22 cellular contexts compared by ENCODE assay signal in the genomic region with DNA sequence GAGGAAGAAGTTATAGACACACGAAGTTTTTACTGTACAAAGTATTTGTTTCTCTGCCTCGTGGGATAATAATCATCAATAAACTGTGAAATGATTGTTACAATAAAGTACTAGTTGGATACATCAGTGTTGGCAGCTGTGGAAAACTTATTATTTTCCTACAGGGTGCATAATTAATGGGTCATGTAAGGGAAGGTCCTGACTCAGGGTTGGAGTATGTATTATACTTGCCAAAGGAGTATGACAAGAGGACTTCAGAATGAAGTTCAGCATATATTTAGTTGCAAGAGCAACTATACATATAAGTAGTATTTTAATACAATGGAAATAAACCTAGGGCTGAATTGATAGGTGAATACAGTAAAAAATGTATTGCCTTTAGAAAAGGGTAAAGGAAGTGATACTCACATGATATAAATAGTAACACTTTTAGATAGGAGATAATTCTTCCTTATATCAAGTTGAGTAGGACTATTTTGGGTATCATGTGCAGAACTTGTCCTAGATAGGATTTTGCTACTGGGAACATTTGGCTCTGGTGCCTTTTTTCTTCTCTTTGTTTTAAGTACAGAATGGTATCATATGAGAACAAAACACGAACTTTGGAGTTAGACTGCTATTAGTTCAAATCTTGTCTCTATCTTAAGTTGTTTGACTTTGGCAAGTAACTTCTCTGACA.
DNase-seq lines count a peak whose midpoint lies in the region; ATAC-seq, FAIRE-seq and TF ChIP-seq lines count a peak whose summit lies in the region.
"Had no signal": no experiment of that assay in that cellular context is flagged by ENCODE, and none has a peak within 500 bp of the region (broad histone marks: within the 10 kb centered on the region; RNA-seq: fewer than 3 reads in every experiment).

No MANE protein-coding gene starts in this region.

- DNase-seq in GM04504 (ENCODE audit: low read depth): peak; percentile 38
- DNase-seq in astrocyte (ENCODE audit: low read depth): peak; percentile 76
- peak; percentile 48 for DNase-seq in fibroblast of pulmonary artery (ENCODE audit: low read depth)
- DNase-seq in renal cortical epithelial cell (ENCODE audit: low read depth): peak; percentile 52
- DNase-seq in activated effector memory CD4-positive, alpha-beta T cell treated with Interleukin-2 at 50 U/mL for 16 hours: no peak
- DNase-seq in NCI-H146 (lab: John Stamatoyannopoulos, UW): no peak
- DNase-seq: activated CD4-positive, alpha-beta T cell treated with anti-CD3 and anti-CD28 coated beads, Interleukin-2, amount 50 U/mL, for 48 hours; activated gamma-delta T cell; amygdala; Caco-2; KG1; lower lobe of right lung; MV-4-11; NCI-H187 treated with DMSO at 0.1 percent for 48 hours; NCI-H345; OCI-M1; stimulated activated CD4-positive, alpha-beta T cell treated with anti-CD3 and anti-CD28 coated beads, Interleukin-4, amount 100 ng/mL, for 4 hours; stimulated activated naive CD8-positive, alpha-beta T cell treated with anti-CD3 and anti-CD28 coated beads, Interleukin-15, amount 100 ng/mL, for 72 hours; transverse colon had no signal

- peak overlapping the region; percentile 17 for H3K4me2 ChIP-seq in astrocyte (ENCODE audit: low read length)

- no peak overlapping the region for H3K27ac ChIP-seq in astrocyte (ENCODE audit: low read depth, low read length)
- H3K27ac ChIP-seq: lower lobe of right lung, transverse colon had no signal

- H2AFZ ChIP-seq in astrocyte (ENCODE audit: low read depth, low read length): no peak overlapping the region

- no peaks in the 10 kb centered on the region for H3K9me3 Mint-ChIP-seq in astrocyte (ENCODE audit: unreplicated experiment)
- H3K9me3 Mint-ChIP-seq: stimulated activated naive CD8-positive, alpha-beta T cell treated with anti-CD3 and anti-CD28 coated beads, Interleukin-15, amount 100 ng/mL, for 72 hours had no signal

- no peaks in the 10 kb centered on the region for H3K27me3 ChIP-seq in astrocyte (ENCODE audit: insufficient read depth, low read length)
- H3K27me3 ChIP-seq: transverse colon had no signal

- no peaks in the 10 kb centered on the region for H3K36me3 Mint-ChIP-seq in astrocyte (ENCODE audit: low read depth, unreplicated experiment)

- no peaks in the 10 kb centered on the region for H3K36me3 ChIP-seq in astrocyte (ENCODE audit: insufficient read depth, low read length)
- H3K36me3 ChIP-seq: lower lobe of right lung, transverse colon had no signal

- H4K20me1 ChIP-seq in astrocyte (ENCODE audit: insufficient read depth, low read length): no peaks in the 10 kb centered on the region

- ATAC-seq in HG02623 (IDR thresholded peaks at IDR 0.05; ENCODE audit: unreplicated experiment): no peak
- ATAC-seq: esophagus mucosa; lower lobe of right lung; stimulated activated naive CD8-positive, alpha-beta T cell treated with anti-CD3 and anti-CD28 coated beads, Interleukin-15, amount 100 ng/mL, for 72 hours had no signal

- H3K4me1 ChIP-seq in astrocyte (ENCODE audit: insufficient read depth, low read length): peaks cover 4% of the 10 kb centered on the region
- H3K4me1 ChIP-seq: Caco-2, lower lobe of right lung had no signal

- H3K4me3 ChIP-seq in astrocyte (ENCODE audit: insufficient read depth, low read depth, low read length) (no peak overlapping the region), fibroblast of pulmonary artery (replicated peaks; ENCODE audit: low read depth, low read length) (no peak overlapping the region)
- H3K4me3 ChIP-seq: lower lobe of right lung, transverse colon had no signal

- H3K4me3 Mint-ChIP-seq in astrocyte (ENCODE audit: unreplicated experiment): no peak overlapping the region
- H3K4me3 Mint-ChIP-seq: B cell; stimulated activated naive CD8-positive, alpha-beta T cell treated with anti-CD3 and anti-CD28 coated beads, Interleukin-15, amount 100 ng/mL, for 72 hours had no signal

- no peaks in the 10 kb centered on the region for H3K79me2 ChIP-seq in astrocyte (ENCODE audit: insufficient read depth, low read length)

- TF ChIP-seq CTCF in astrocyte (IDR thresholded peaks at IDR 0.05; ENCODE audit: insufficient read depth, low read depth, low read length): no peak
- no peak for TF ChIP-seq CTCF in fibroblast of pulmonary artery (IDR thresholded peaks at IDR 0.05; ENCODE audit: low read length, missing control alignments)

- no peaks in the 10 kb centered on the region for H3K9me3 ChIP-seq in astrocyte (ENCODE audit: insufficient read depth, low read depth, low read length)
- H3K9me3 ChIP-seq: Caco-2, lower lobe of right lung, transverse colon had no signal

- no peak overlapping the region for H3K9ac ChIP-seq in astrocyte (ENCODE audit: low read length)

- FAIRE-seq in astrocyte (lab: Jason Lieb, UNC): no peak

- no peaks in the 10 kb centered on the region for H3K27me3 Mint-ChIP-seq in astrocyte (ENCODE audit: low read depth, unreplicated experiment)
- H3K27me3 Mint-ChIP-seq: stimulated activated naive CD8-positive, alpha-beta T cell treated with anti-CD3 and anti-CD28 coated beads, Interleukin-15, amount 100 ng/mL, for 72 hours had no signal

- H3K4me1 Mint-ChIP-seq in astrocyte (ENCODE audit: low read depth, unreplicated experiment): peaks cover 2% of the 10 kb centered on the region
- H3K4me1 Mint-ChIP-seq: B cell had no signal

- no peak overlapping the region for H3K27ac Mint-ChIP-seq in astrocyte (ENCODE audit: unreplicated experiment)
- H3K27ac Mint-ChIP-seq: B cell; stimulated activated naive CD8-positive, alpha-beta T cell treated with anti-CD3 and anti-CD28 coated beads, Interleukin-15, amount 100 ng/mL, for 72 hours had no signal

Comparison
In these comparisons a context has a peak if more than half of its experiments do, and no peak if none do; other contexts are left out.
1. DNase-seq: peak in GM04504 (single experiment), astrocyte (single experiment), fibroblast of pulmonary artery (single experiment) and renal cortical epithelial cell (single experiment); none in activated effector memory CD4-positive, alpha-beta T cell treated with Interleukin-2 at 50 U/mL for 16 hours (single experiment) and NCI-H146 (single experiment).